ENCODE assay signal across 19 cellular contexts in genomic region chr19:45107621-45108170, GRCh38. TPM values are rescaled to one million over a fixed set of nuclear protein-coding genes. Genes with fewer than 3 reads are reported as not detected.
DNase-seq lines count a peak whose midpoint lies in the region; ATAC-seq, FAIRE-seq and TF ChIP-seq lines count a peak whose summit lies in the region.
"Had no signal": no experiment of that assay in that cellular context is flagged by ENCODE, and none has a peak within 500 bp of the region (broad histone marks: within the 10 kb centered on the region; RNA-seq: fewer than 3 reads in every experiment).

No MANE protein-coding gene starts in this region.

- BruUV-seq in A673 (replicated peaks; lab: Mats Ljungman, UMichigan): TSS peak; percentile 9

- CTCF ChIA-PET in A673 (lab: Charles Lee): no interaction called here
- CTCF ChIA-PET in activated B cell treated with CpG ODN at 0.5 μM for 24 hours (lab: Charles Lee): no interaction called here
- CTCF ChIA-PET in GM10248 (lab: Yijun Ruan, JAX): interaction anchor here (1.0 kb wide), 1 partner anchor 48 kb away, joined by 3 read pairs; no protein-coding TSS in a partner anchor

- H3K4me1 Mint-ChIP-seq in activated B cell treated with CpG ODN at 0.5 μM for 24 hours (peaks cover 73% of the 10 kb centered on the region), brain (peaks cover 40% of the 10 kb centered on the region)

- POLR2A ChIA-PET in A673 (lab: Charles Lee; ENCODE audit: low non-redundant PET) (no interaction called here), activated B cell treated with CpG ODN at 0.5 μM for 24 hours (lab: Charles Lee) (interaction anchor here (0.6 kb wide), 2 partner anchors 84 to 569 kb away, joined by 4 to 14 read pairs; no protein-coding TSS in a partner anchor), GM10248 (lab: Yijun Ruan, JAX) (no interaction called here)

- no peaks in the 10 kb centered on the region for H3K27me3 ChIP-seq in A673 (replicated peaks; ENCODE audit: insufficient read depth, low read depth, low read length, poor library complexity)

- no peak overlapping the region for H3K27ac ChIP-seq in A673 (ENCODE audit: low read depth, low read length, poor library complexity, severe bottlenecking)
- H3K27ac ChIP-seq: 22Rv1, C4-2B had no signal

- H3K9me3 ChIP-seq in A673 (ENCODE audit: low read depth, low read length, poor library complexity, severe bottlenecking): no peaks in the 10 kb centered on the region

- FAIRE-seq in GM12891 (lab: Jason Lieb, UNC): peak; percentile 73
- FAIRE-seq: G401.6, H1, HTR-8/SVneo had no signal

- H3K27ac Mint-ChIP-seq in activated B cell treated with CpG ODN at 0.5 μM for 24 hours (peak overlapping the region; percentile 30), brain (peak overlapping the region in 3 of 5 experiments; percentile 53 to 89 (median 57))
- H3K27ac Mint-ChIP-seq: HFFc6 had no signal

- DNase-seq in A673 (ENCODE audit: low spot score) (no peak), GM12891 (ENCODE audit: insufficient read length, low spot score) (no peak), activated B cell treated with CpG ODN at 0.5 μM for 24 hours (no peak), NCI-H2081 treated with DMSO at 0.1 percent for 48 hours (lab: John Stamatoyannopoulos, UW) (no peak), GM10248 (ENCODE audit: extremely low spot score) (no peak), Right ventricle myocardium superior (no peak)
- DNase-seq: AML-193, DMS79, EL, HCEC 1CT, HFFc6 had no signal

- no peak overlapping the region for H3K4me3 ChIP-seq in A673 (ENCODE audit: low read depth, low read length, poor library complexity, severe bottlenecking)

- peaks cover 7% of the 10 kb centered on the region for H3K4me1 ChIP-seq in A673 (ENCODE audit: insufficient read depth, low read length, poor library complexity, severe bottlenecking)

- no peak overlapping the region for H3K4me3 Mint-ChIP-seq in activated B cell treated with CpG ODN at 0.5 μM for 24 hours
- peak overlapping the region in 1 of 5 experiments; percentile 42 for H3K4me3 Mint-ChIP-seq in brain
- H3K4me3 Mint-ChIP-seq: CD4-positive, alpha-beta memory T cell; HFFc6 had no signal

- no peak for ATAC-seq in activated B cell treated with CpG ODN at 0.5 μM for 24 hours (ENCODE audit: low read depth)
- ATAC-seq in GM19035 (IDR thresholded peaks at IDR 0.05; ENCODE audit: unreplicated experiment): no peak
- no peak for ATAC-seq in Right ventricle myocardium superior (ENCODE audit: poor library complexity)

- no peaks in the 10 kb centered on the region for H3K9me3 Mint-ChIP-seq in activated B cell treated with CpG ODN at 0.5 μM for 24 hours
- H3K9me3 Mint-ChIP-seq in brain: no peaks in the 10 kb centered on the region
- H3K9me3 Mint-ChIP-seq: CD4-positive, alpha-beta memory T cell; HFFc6 had no signal

- no peaks in the 10 kb centered on the region for H3K36me3 ChIP-seq in A673 (ENCODE audit: insufficient read depth, low read length, poor library complexity, severe bottlenecking)

- no peak for TF ChIP-seq POLR2A in GM12891 (IDR thresholded peaks at IDR 0.05; ENCODE audit: low read depth, low read length)

- intact Hi-C loops in A673 (cut with micrococcal nuclease; ENCODE audit: unreplicated experiment) (no loop called here), activated B cell treated with CpG ODN at 0.5 μM for 24 hours (cut with micrococcal nuclease) (no loop called here), Right ventricle myocardium superior (cut with DNase I) (no loop called here)

- TF ChIP-seq CTCF in A673 (conservative IDR thresholded peaks at IDR 0.05; ENCODE audit: low read depth, low read length): no peak
- TF ChIP-seq CTCF in activated B cell treated with CpG ODN at 0.5 μM for 24 hours (IDR thresholded peaks at IDR 0.05): no peak
- no peak for TF ChIP-seq CTCF in brain (conservative IDR thresholded peaks at IDR 0.05)
- TF ChIP-seq CTCF in GM10248 (IDR thresholded peaks at IDR 0.05; ENCODE audit: control extremely low read depth, extremely low read depth, low read depth, missing control alignments): no peak

- H3K36me3 Mint-ChIP-seq in activated B cell treated with CpG ODN at 0.5 μM for 24 hours (ENCODE audit: low read depth) (no peaks in the 10 kb centered on the region), brain (peaks cover 11% of the 10 kb centered on the region)
- H3K36me3 Mint-ChIP-seq: CD4-positive, alpha-beta memory T cell had no signal

- no peaks in the 10 kb centered on the region for H3K27me3 Mint-ChIP-seq in activated B cell treated with CpG ODN at 0.5 μM for 24 hours
- no peaks in the 10 kb centered on the region for H3K27me3 Mint-ChIP-seq in brain
- H3K27me3 Mint-ChIP-seq: CD4-positive, alpha-beta memory T cell had no signal

TF ChIP-seq in GM12891, 5 proteins besides CTCF, POLR2A, EP300 and RAD21:
- TF ChIP-seq TAF1 (IDR thresholded peaks at IDR 0.05; ENCODE audit: low read depth, low read length) (no peak), PAX5 (IDR thresholded peaks at IDR 0.05; ENCODE audit: insufficient read depth, low read length, severe bottlenecking) (no peak), POU2F2 (IDR thresholded peaks at IDR 0.05; ENCODE audit: low read depth, low read length) (no peak), SPI1 (IDR thresholded peaks at IDR 0.05; ENCODE audit: low read depth, low read length) (no peak), POLR2AphosphoS5 (IDR thresholded peaks at IDR 0.05; ENCODE audit: low read depth, low read length) (no peak)

RNA-seq across cellular contexts. Expression of gene PPP1R37, which starts 14.7 kb away (rescaled TPM):
- total RNA-seq in A673 (2021) (33.6 and 34.0 TPM in 2 replicates), activated B cell treated with CpG ODN at 0.5 μM for 24 hours (18.8 and 27.2 TPM in 2 replicates), Right ventricle myocardium superior (13.7 TPM)
- polyA plus RNA-seq in GM12891 (2012; ENCODE audit: low read depth, missing spikeins): 9.5 TPM
- polyA plus RNA-seq in brain (ENCODE audit: insufficient read depth, low read depth, low replicate concordance): 59.2 TPM

RNA-seq across cellular contexts. Expression of gene GEMIN7, which starts 28.6 kb away (rescaled TPM):
- total RNA-seq in A673 (2021) (34.0 and 34.5 TPM in 2 replicates), activated B cell treated with CpG ODN at 0.5 μM for 24 hours (37.0 and 38.7 TPM in 2 replicates), Right ventricle myocardium superior (14.7 TPM)
- polyA plus RNA-seq in GM12891 (2012; ENCODE audit: low read depth, missing spikeins): 43.2 TPM
- polyA plus RNA-seq in brain (ENCODE audit: insufficient read depth, low read depth, low replicate concordance): 20.6 TPM

RNA-seq across cellular contexts. Expression of gene ZNF296, which starts 31.4 kb away (rescaled TPM):
- total RNA-seq in A673 (2021) (2.9 and 3.0 TPM in 2 replicates), activated B cell treated with CpG ODN at 0.5 μM for 24 hours (27.8 and 28.0 TPM in 2 replicates), Right ventricle myocardium superior (0.32 TPM)
- polyA plus RNA-seq in GM12891 (2012; ENCODE audit: low read depth, missing spikeins): 6.5 TPM
- polyA plus RNA-seq in brain (ENCODE audit: insufficient read depth, low read depth, low replicate concordance): 2.1 TPM

RNA-seq across cellular contexts. Expression of gene NKPD1, which starts 53.1 kb away (rescaled TPM):
- total RNA-seq in A673 (2021): 0.30 and 0.37 TPM in 2 replicates
- 0.05 TPM for polyA plus RNA-seq in GM12891 (2012; ENCODE audit: low read depth, missing spikeins)
- 0.11 and 0.12 TPM in 2 replicates for total RNA-seq in activated B cell treated with CpG ODN at 0.5 μM for 24 hours
- polyA plus RNA-seq in brain (ENCODE audit: insufficient read depth, low read depth, low replicate concordance): 0.42 TPM
- not detected for total RNA-seq in Right ventricle myocardium superior
